In the genomic region with DNA sequence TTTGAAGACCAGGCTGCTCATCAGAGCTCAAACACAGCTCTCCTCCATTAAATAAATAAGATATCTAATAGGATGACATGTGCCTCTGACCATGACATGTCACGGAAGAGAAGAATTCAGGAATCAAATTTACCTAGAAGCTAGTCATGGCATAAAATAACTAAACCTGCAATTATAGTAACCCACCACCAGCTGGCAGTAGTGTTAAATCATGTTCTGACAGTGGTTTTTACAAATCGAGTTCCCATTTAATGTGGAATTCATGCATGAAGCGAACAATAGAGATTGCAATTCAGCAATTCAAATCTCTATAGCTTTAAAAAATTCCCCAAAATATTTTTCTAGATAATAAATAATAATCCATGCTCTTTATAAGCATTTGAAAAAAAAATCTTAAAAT, we compare ENCODE assay signal across 1 cellular context.
TF ChIP-seq lines count a peak whose summit lies in the region.

No MANE protein-coding gene starts in this region.

TF ChIP-seq in HCT116, 20 proteins besides CTCF, POLR2A, EP300 and RAD21 (continued from another document):
- TF ChIP-seq, protein P1, sequence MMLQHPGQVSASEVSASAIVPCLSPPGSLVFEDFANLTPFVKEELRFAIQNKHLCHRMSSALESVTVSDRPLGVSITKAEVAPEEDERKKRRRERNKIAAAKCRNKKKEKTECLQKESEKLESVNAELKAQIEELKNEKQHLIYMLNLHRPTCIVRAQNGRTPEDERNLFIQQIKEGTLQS (IDR thresholded peaks at IDR 0.05): no peak
- no peak for TF ChIP-seq EZH2phosphoT487 (IDR thresholded peaks at IDR 0.05; ENCODE audit: borderline replicate concordance)
TF ChIP-seq in HCT116: peak in this region for 0.
